13 cellular contexts compared by ENCODE assay signal in the genomic region with DNA sequence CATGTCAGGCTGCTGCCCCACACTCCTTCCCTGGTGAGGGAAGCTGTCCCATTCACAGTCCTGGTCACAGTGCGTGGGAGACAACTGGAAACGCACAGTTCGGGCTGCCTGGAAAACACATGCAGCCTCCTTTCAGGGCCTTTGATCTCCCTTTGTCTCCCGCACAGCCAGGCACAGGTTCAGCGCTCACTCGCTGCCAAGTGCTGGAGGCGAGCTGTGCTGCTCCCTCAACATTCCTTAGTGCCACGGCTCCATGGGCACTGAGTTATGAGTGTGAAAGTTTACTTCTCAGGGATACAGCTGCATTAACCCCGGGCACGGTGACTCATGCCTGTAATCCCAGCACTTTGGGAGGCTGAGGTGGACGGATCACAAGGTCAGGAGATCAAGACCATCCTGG. TPM values are rescaled to one million over a fixed set of nuclear protein-coding genes. Genes with fewer than 3 reads are reported as not detected.
A peak's percentile ranks its signal among the peaks of the same experiment; 100 is the strongest.
DNase-seq lines count a peak whose midpoint lies in the region; TF ChIP-seq lines count a peak whose summit lies in the region.
"Had no signal": no experiment of that assay in that cellular context is flagged by ENCODE, and none has a peak within 500 bp of the region (broad histone marks: within the 10 kb centered on the region; RNA-seq: fewer than 3 reads in every experiment).

No MANE protein-coding gene starts in this region.

- H3K27ac Mint-ChIP-seq in activated CD4-positive, alpha-beta memory T cell treated with anti-CD3 and anti-CD28 coated beads for 36 hours = no peak overlapping the region

- no peak overlapping the region for H3K4me3 Mint-ChIP-seq in activated CD4-positive, alpha-beta memory T cell treated with anti-CD3 and anti-CD28 coated beads for 36 hours
- H3K4me3 Mint-ChIP-seq: activated naive CD4-positive, alpha-beta T cell treated with anti-CD3 and anti-CD28 coated beads, Interleukin-2, amount 50 U/mL, for 24 hours had no signal

- peaks cover 32% of the 10 kb centered on the region for H3K4me1 Mint-ChIP-seq in activated CD4-positive, alpha-beta memory T cell treated with anti-CD3 and anti-CD28 coated beads for 36 hours (ENCODE audit: low read depth)

- CTCF ChIA-PET in activated CD4-positive, alpha-beta memory T cell treated with anti-CD3 and anti-CD28 coated beads for 36 hours (lab: Charles Lee) = interaction anchor here (2.7 kb wide), 1 partner anchor 16 kb away, joined by 12 read pairs; no protein-coding TSS in a partner anchor
- CTCF ChIA-PET in GM10248 (lab: Yijun Ruan, JAX) = interaction anchor here (1.4 to 2.6 kb wide), 4 partner anchors 13 to 235 kb away, joined by 3 to 17 read pairs (median 4); no protein-coding TSS in a partner anchor

- DNase-seq in A172 (ENCODE audit: low spot score) (peak; percentile 85), HK-2 (ENCODE audit: unreplicated experiment) (peak; percentile 58), astrocyte of the hippocampus (ENCODE audit: low read depth, low spot score) (peak; percentile 87), iris pigment epithelial cell (ENCODE audit: low read depth) (peak; percentile 55), NCI-H2196 (lab: John Stamatoyannopoulos, UW; ENCODE audit: unreplicated experiment) (no peak), GM10248 (ENCODE audit: extremely low spot score) (no peak)
- no peak for DNase-seq in effector CD4-positive, alpha-beta T cell
- DNase-seq in activated CD4-positive, alpha-beta memory T cell treated with anti-CD3 and anti-CD28 coated beads for 36 hours = no peak
- DNase-seq: activated CD8-positive, alpha-beta memory T cell treated with anti-CD3 and anti-CD28 coated beads for 24 hours; stimulated activated CD4-positive, alpha-beta T cell treated with anti-CD3 and anti-CD28 coated beads, Interleukin-12 subunit alpha, Interleukin-12 subunit beta, amount 100 ng/mL, for 4 hours had no signal

- no peaks in the 10 kb centered on the region for H3K9me3 Mint-ChIP-seq in activated CD4-positive, alpha-beta memory T cell treated with anti-CD3 and anti-CD28 coated beads for 36 hours
- H3K9me3 Mint-ChIP-seq: activated naive CD4-positive, alpha-beta T cell treated with anti-CD3 and anti-CD28 coated beads, Interleukin-2, amount 50 U/mL, for 24 hours had no signal

- H3K27me3 Mint-ChIP-seq in activated CD4-positive, alpha-beta memory T cell treated with anti-CD3 and anti-CD28 coated beads for 36 hours = no peaks in the 10 kb centered on the region
- H3K27me3 Mint-ChIP-seq: activated naive CD4-positive, alpha-beta T cell treated with anti-CD3 and anti-CD28 coated beads, Interleukin-2, amount 50 U/mL, for 24 hours had no signal

- intact Hi-C loops in activated CD4-positive, alpha-beta memory T cell treated with anti-CD3 and anti-CD28 coated beads for 36 hours (cut with micrococcal nuclease) = no loop called here

- POLR2A ChIA-PET in activated CD4-positive, alpha-beta memory T cell treated with anti-CD3 and anti-CD28 coated beads for 36 hours (lab: Charles Lee) = no interaction called here
- POLR2A ChIA-PET in GM10248 (lab: Yijun Ruan, JAX) = no interaction called here

- TF ChIP-seq CTCF in GM10248 (IDR thresholded peaks at IDR 0.05; ENCODE audit: control extremely low read depth, extremely low read depth, low read depth, missing control alignments) = no peak

- peaks cover 46% of the 10 kb centered on the region for H3K36me3 Mint-ChIP-seq in activated CD4-positive, alpha-beta memory T cell treated with anti-CD3 and anti-CD28 coated beads for 36 hours

RNA-seq across cellular contexts. Expression of gene YTHDF1, which starts 9.1 kb away (rescaled TPM):
- total RNA-seq in A172 (2014; rRNA removed; shearing (Covaris generic)) = 21.7 and 27.0 TPM in 2 replicates
- 10 to 100 TPM; 32.8 to 32.9 TPM for total RNA-seq in activated CD4-positive, alpha-beta memory T cell treated with anti-CD3 and anti-CD28 coated beads for 36 hours

RNA-seq across cellular contexts. Expression of gene BIRC7, which starts 28.8 kb away (rescaled TPM):
- total RNA-seq in A172 (2014; rRNA removed; shearing (Covaris generic)) = 0.19 TPM in 1 of 2 replicates, not detected in the other
- not detected for total RNA-seq in activated CD4-positive, alpha-beta memory T cell treated with anti-CD3 and anti-CD28 coated beads for 36 hours
- total RNA-seq: T-helper 2 cell treated with Interferon-gamma antibody and Interleukin-4, amounts not matched to agents 100 ng/mL and 5 ng/mL, for 36 hours; urinary bladder had no signal

RNA-seq across cellular contexts. Expression of gene NKAIN4, which starts 47.4 kb away (rescaled TPM):
- total RNA-seq in A172 (2014; rRNA removed; shearing (Covaris generic)) = not detected in 2 replicates
- total RNA-seq in activated CD4-positive, alpha-beta memory T cell treated with anti-CD3 and anti-CD28 coated beads for 36 hours = not detected
- total RNA-seq: T-helper 2 cell treated with Interferon-gamma antibody and Interleukin-4, amounts not matched to agents 100 ng/mL and 5 ng/mL, for 36 hours had no signal

Comparison
In these comparisons a context has a peak if more than half of its experiments do, and no peak if none do; other contexts are left out.
1. DNase-seq: peak in A172 (single experiment), HK-2 (single experiment), astrocyte of the hippocampus (single experiment) and iris pigment epithelial cell (single experiment); none in NCI-H2196 (single experiment), effector CD4-positive, alpha-beta T cell (single experiment), activated CD4-positive, alpha-beta memory T cell treated with anti-CD3 and anti-CD28 coated beads for 36 hours (single experiment) and GM10248 (single experiment).